1 cellular context compared by ENCODE assay signal in the genomic region with DNA sequence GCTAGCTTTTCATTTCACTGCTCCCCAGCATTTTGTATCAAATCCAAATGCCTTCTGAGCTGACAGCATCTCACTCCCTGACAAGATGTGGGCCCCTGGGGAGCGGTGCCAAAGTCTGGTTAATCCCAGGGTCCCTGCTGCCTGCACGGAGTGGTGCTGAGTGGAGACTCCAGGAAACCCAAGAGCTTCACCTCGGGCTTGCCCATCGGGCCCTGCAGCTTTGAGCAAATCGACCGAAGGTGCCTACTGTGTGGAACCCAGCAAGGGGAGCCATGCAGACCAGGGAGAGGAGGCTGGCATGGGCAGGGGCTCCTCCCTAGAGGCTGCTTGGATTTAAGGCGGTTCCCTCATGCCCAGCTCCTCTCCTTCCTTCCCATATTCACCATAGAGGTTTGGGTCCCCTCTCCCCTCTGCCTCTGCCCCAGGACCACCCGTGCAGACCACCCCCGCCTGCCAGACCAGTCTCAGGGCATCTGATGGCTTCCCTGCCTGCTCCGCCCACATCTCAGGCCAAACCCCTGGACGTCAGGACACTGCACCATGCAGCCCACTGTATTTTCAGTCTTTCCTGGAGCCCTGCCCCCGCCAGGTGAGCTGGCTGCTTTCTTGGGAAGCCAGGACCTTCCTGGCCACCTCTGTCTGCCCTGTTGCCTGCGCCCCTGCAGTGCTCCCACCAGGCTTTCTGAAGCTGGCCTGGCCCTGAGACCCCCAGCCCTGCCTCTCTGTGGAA.
TF ChIP-seq lines count a peak whose summit lies in the region.

No MANE protein-coding gene starts in this region.

TF ChIP-seq in HepG2, 621 proteins besides CTCF, POLR2A, EP300 and RAD21:
- peak; percentile 30; the same call in 1 of the 2 replicates for TF ChIP-seq ZNF891 (CRISPR knock-in tag; IDR thresholded peaks at IDR 0.05)
- no peak for TF ChIP-seq BRCA1 (CRISPR knock-in tag; IDR thresholded peaks at IDR 0.05)
- no peak for TF ChIP-seq XBP1 (CRISPR knock-in tag; IDR thresholded peaks at IDR 0.05)
- TF ChIP-seq ZNF432 (CRISPR knock-in tag; IDR thresholded peaks at IDR 0.05; ENCODE audit: borderline replicate concordance), result no peak
